ENCODE assay signal across 24 cellular contexts in the genomic region with DNA sequence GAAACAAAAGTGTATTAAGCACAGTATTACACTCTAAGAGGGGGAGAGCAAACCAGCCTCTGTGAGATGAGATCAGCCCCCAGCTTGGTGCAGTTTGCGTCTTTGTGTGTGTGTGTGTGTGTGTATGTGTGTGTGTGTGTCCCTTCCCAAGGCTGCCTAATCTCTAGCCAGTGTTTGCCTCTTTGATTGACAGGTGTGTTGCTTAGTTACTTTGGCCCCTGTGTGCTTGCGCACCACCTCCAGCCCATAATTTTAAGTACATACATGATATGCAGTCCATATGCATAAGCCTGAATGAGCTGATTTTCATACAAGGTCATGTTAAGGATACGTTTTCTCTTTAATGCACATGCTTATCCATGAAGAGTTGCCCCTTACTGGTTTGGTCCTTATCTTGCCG. TPM values are rescaled to one million over a fixed set of nuclear protein-coding genes. Genes with fewer than 3 reads are reported as not detected.
"Had no signal": no experiment of that assay in that cellular context is flagged by ENCODE, and none has a peak within 500 bp of the region (broad histone marks: within the 10 kb centered on the region; RNA-seq: fewer than 3 reads in every experiment).

No MANE protein-coding gene starts in this region.

- H3K27me3 ChIP-seq: SJCRH30 had no signal

- DNase-seq: IMR-90, Kasumi-1, MM.1S, NCI-H1092 treated with DMSO at 0.1 percent for 48 hours, NCI-H1436, NCI-H187, NCI-H2029, NCI-H2081 treated with DMSO at 0.1 percent for 48 hours, NCI-H2171, NCI-H226, NCI-H446, NCI-H510A, NCI-H524 treated with DMSO at 0.1 percent for 48 hours, NCI-H748 treated with DMSO at 0.1 percent for 48 hours, RPMI8226, SHP77 treated with DMSO at 0.1 percent for 48 hours, SJCRH30, T-helper 1 cell had no signal

- FAIRE-seq: RCC 7860 had no signal

- H3K4me3 ChIP-seq: SJCRH30 had no signal

- H3K9ac ChIP-seq: KMS-11 had no signal

- H3K9me3 ChIP-seq: SJCRH30 had no signal

- H3K36me3 ChIP-seq: SJCRH30 had no signal

- H3K4me2 ChIP-seq: KMS-11 had no signal

- ATAC-seq: Right ventricle myocardium inferior, SK-N-SH treated with all-trans-retinoic acid at 6 μM for 48 hours had no signal

- H3K4me1 ChIP-seq: SJCRH30 had no signal

- H3K27ac ChIP-seq: HL-60, KMS-11, SJCRH30 had no signal

RNA-seq across cellular contexts. Expression of a gene that starts 2.1 kb away (rescaled TPM):
- total RNA-seq: IMR-90, M059J, Right ventricle myocardium inferior, SJCRH30 had no signal
- polyA plus RNA-seq: IMR-90 had no signal

RNA-seq across cellular contexts. Expression of a gene that starts 7.1 kb away (rescaled TPM):
- total RNA-seq: IMR-90, Right ventricle myocardium inferior, SJCRH30 had no signal
- polyA plus RNA-seq: IMR-90 had no signal

RNA-seq across cellular contexts. Expression of a gene that starts 7.8 kb away (rescaled TPM):
- total RNA-seq: IMR-90, Right ventricle myocardium inferior, SJCRH30 had no signal
- polyA plus RNA-seq: IMR-90 had no signal

RNA-seq across cellular contexts. Expression of a gene that starts 17.7 kb away (rescaled TPM):
- total RNA-seq: IMR-90, M059J, Right ventricle myocardium inferior, SJCRH30 had no signal
- polyA plus RNA-seq: IMR-90 had no signal

RNA-seq across cellular contexts. Expression of a gene that starts 25.2 kb away (rescaled TPM):
- total RNA-seq: Right ventricle myocardium inferior, SJCRH30 had no signal
